ENCODE assay signal across 8 cellular contexts in genomic region chr10:21724695-21725371, GRCh38.
DNase-seq lines count a peak whose midpoint lies in the region; ATAC-seq and TF ChIP-seq lines count a peak whose summit lies in the region.

No MANE protein-coding gene starts in this region.

- intact Hi-C loops in ovary (cut with DNase I): no loop called here

- H3K27me3 ChIP-seq in HL-60 (ENCODE audit: insufficient read depth, poor library complexity, severe bottlenecking) (no peaks in the 10 kb centered on the region), ovary (no peaks in the 10 kb centered on the region)

- no peak for TF ChIP-seq EP300 in ovary (IDR thresholded peaks at IDR 0.05)

- WGBS in ovary, 3 donors: 0 to 1% (median 0%) methylated on average over 4 of the region's 4 CpGs

- no peaks in the 10 kb centered on the region for H3K9me3 ChIP-seq in ovary

- H3K36me3 ChIP-seq in ovary: no peaks in the 10 kb centered on the region

- H3K4me1 ChIP-seq in ovary (ENCODE audit: insufficient read depth): peaks cover 2% of the 10 kb centered on the region

- TF ChIP-seq POLR2A in ovary (IDR thresholded peaks at IDR 0.05): no peak

- peak; percentile 81 for DNase-seq in DMS153 treated with DMSO at 0.1 percent for 48 hours (lab: John Stamatoyannopoulos, UW; ENCODE audit: unreplicated experiment)
- DNase-seq in HL-60 (ENCODE audit: low read depth in 1 of 2, low spot score in 1 of 2): peak; percentile 87 to 90
- peak; percentile 67 for DNase-seq in NCI-H524 treated with DMSO at 0.1 percent for 48 hours (lab: John Stamatoyannopoulos, UW)
- DNase-seq in activated CD8-positive, alpha-beta memory T cell treated with anti-CD3 and anti-CD28 coated beads, Interleukin-2, amount 50 U/mL, for 4 hours: peak; percentile 28
- DNase-seq in foreskin melanocyte: peak; percentile 100
- peak; percentile 88 to 98 (median 97) for DNase-seq in ovary
- DNase-seq in 8988T: no peak

- H3K4me3 ChIP-seq in HL-60 (replicated peaks; ENCODE audit: insufficient read depth, low read length) (no peak overlapping the region), ovary (no peak overlapping the region)

- TF ChIP-seq CTCF in HL-60 (IDR thresholded peaks at IDR 0.05; ENCODE audit: insufficient read depth, low read length) (no peak), ovary (IDR thresholded peaks at IDR 0.05) (no peak)

- ATAC-seq in GM19468 (IDR thresholded peaks at IDR 0.05; ENCODE audit: extremely low read depth, unreplicated experiment): peak; percentile 57

- no peak overlapping the region; the same call in 1 of the 2 replicates for H3K27ac ChIP-seq in HL-60 (replicated peaks)
- no peak overlapping the region for H3K27ac ChIP-seq in ovary
